ENCODE assay signal across 9 cellular contexts in genomic region chr13:40101708-40102359, GRCh38.
A peak's percentile ranks its signal among the peaks of the same experiment; 100 is the strongest.
DNase-seq lines count a peak whose midpoint lies in the region; ATAC-seq, FAIRE-seq and TF ChIP-seq lines count a peak whose summit lies in the region.
"Had no signal": no experiment of that assay in that cellular context is flagged by ENCODE, and none has a peak within 500 bp of the region (broad histone marks: within the 10 kb centered on the region; RNA-seq: fewer than 3 reads in every experiment).

No MANE protein-coding gene starts in this region.

- no peaks in the 10 kb centered on the region for H3K9me1 ChIP-seq in keratinocyte (ENCODE audit: control insufficient read depth, extremely low read depth, insufficient read depth, low read length)

- ATAC-seq in GM18502 (IDR thresholded peaks at IDR 0.05; ENCODE audit: poor library complexity, unreplicated experiment) (peak; percentile 88), GM21528 (IDR thresholded peaks at IDR 0.05; ENCODE audit: low FRiP score, unreplicated experiment) (peak; percentile 84), HG03565 (IDR thresholded peaks at IDR 0.05; ENCODE audit: unreplicated experiment) (peak; percentile 76)
- ATAC-seq: WTC11 had no signal

- no peak for DNase-seq in keratinocyte (ENCODE audit: low read depth, low spot score)
- no peak for DNase-seq in prostate gland (ENCODE audit: low spot score)
- DNase-seq in NCI-H128 (lab: John Stamatoyannopoulos, UW; ENCODE audit: unreplicated experiment), result no peak
- no peak for DNase-seq in mesenchymal stem cell
- DNase-seq in MM.1S, result no peak

- H3K27me3 ChIP-seq in keratinocyte (ENCODE audit: control insufficient read depth, extremely low read depth, insufficient read depth, low read length) (no peaks in the 10 kb centered on the region), prostate gland (replicated peaks; ENCODE audit: insufficient read depth) (no peaks in the 10 kb centered on the region), mesenchymal stem cell (ENCODE audit: control insufficient read depth in 1 of 2, insufficient read depth in 1 of 2, low read length in 2 of 2) (peaks cover 0 to 21% of the 10 kb centered on the region in 2 experiments), MM.1S (replicated peaks; ENCODE audit: insufficient read depth, low read length) (no peaks in the 10 kb centered on the region)

- H3K79me1 ChIP-seq in mesenchymal stem cell (replicated peaks; ENCODE audit: low read length, poor library complexity, severe bottlenecking), result no peaks in the 10 kb centered on the region

- H2BK5ac ChIP-seq in mesenchymal stem cell (ENCODE audit: low read depth, low read length, poor library complexity, severe bottlenecking), result no peak overlapping the region

- H2AFZ ChIP-seq in keratinocyte (ENCODE audit: control insufficient read depth, low read length) (no peak overlapping the region), mesenchymal stem cell (ENCODE audit: low read depth, low read length) (no peak overlapping the region), MM.1S (ENCODE audit: low read length) (no peak overlapping the region)

- no peak overlapping the region for H3K14ac ChIP-seq in mesenchymal stem cell (ENCODE audit: low read length in 2 of 2)

- no peak overlapping the region for H2AK5ac ChIP-seq in mesenchymal stem cell (ENCODE audit: low read length, severe bottlenecking)

- H3K4ac ChIP-seq in mesenchymal stem cell (ENCODE audit: low read depth in 1 of 2, low read length in 2 of 2), result no peak overlapping the region

- no peak overlapping the region for H2BK120ac ChIP-seq in mesenchymal stem cell (ENCODE audit: low read depth, low read length)

- H2BK12ac ChIP-seq in mesenchymal stem cell (ENCODE audit: low read length in 2 of 2), result no peak overlapping the region

- dilution Hi-C loops in keratinocyte (cut with MboI; ENCODE audit: extremely low pct_ligation_motif_present, low sequenced_read_pairs), result no loop called here

- H3K9ac ChIP-seq in keratinocyte (ENCODE audit: control insufficient read depth, extremely low read depth, insufficient read depth, low read length) (no peak overlapping the region), mesenchymal stem cell (ENCODE audit: low read length) (no peak overlapping the region), MM.1S (ENCODE audit: low read length) (no peak overlapping the region)

- intact Hi-C loops in prostate gland (cut with DNase I), result no loop called here

- H3K23ac ChIP-seq in mesenchymal stem cell (ENCODE audit: low read length in 2 of 2), result no peak overlapping the region

- no peak overlapping the region for H4K8ac ChIP-seq in mesenchymal stem cell (ENCODE audit: low read length)

- no peaks in the 10 kb centered on the region for H3K9me3 ChIP-seq in keratinocyte (ENCODE audit: control insufficient read depth, low read depth, low read length)
- no peaks in the 10 kb centered on the region for H3K9me3 ChIP-seq in prostate gland
- peaks cover 12% of the 10 kb centered on the region for H3K9me3 ChIP-seq in mesenchymal stem cell (ENCODE audit: control insufficient read depth, low read length)
- H3K9me3 ChIP-seq in MM.1S (replicated peaks; ENCODE audit: insufficient read depth, low read length), result no peaks in the 10 kb centered on the region

- no peak overlapping the region for H3K18ac ChIP-seq in mesenchymal stem cell (ENCODE audit: low read depth in 1 of 2, low read length in 2 of 2)

- H3K27ac ChIP-seq in keratinocyte (ENCODE audit: control insufficient read depth, insufficient read depth, low read length) (peak overlapping the region; percentile 35), prostate gland (no peak overlapping the region), mesenchymal stem cell (ENCODE audit: low read length, poor library complexity, severe bottlenecking) (no peak overlapping the region), MM.1S (ENCODE audit: low read length) (no peak overlapping the region)

- H3K9me2 ChIP-seq in MM.1S (replicated peaks; ENCODE audit: insufficient read depth, low read length), result no peaks in the 10 kb centered on the region

- H4K91ac ChIP-seq in mesenchymal stem cell (ENCODE audit: low read length), result no peak overlapping the region

- H3K36me3 ChIP-seq in keratinocyte (ENCODE audit: control insufficient read depth in 2 of 2, extremely low read depth in 1 of 2, insufficient read depth in 2 of 2, low read length in 2 of 2) (no peaks in the 10 kb centered on the region), prostate gland (no peaks in the 10 kb centered on the region), mesenchymal stem cell (ENCODE audit: control insufficient read depth in 1 of 2, insufficient read depth in 2 of 2, low read depth in 1 of 2, low read length in 2 of 2) (no peaks in the 10 kb centered on the region), MM.1S (replicated peaks; ENCODE audit: insufficient read depth, low read length) (no peaks in the 10 kb centered on the region)

- peaks cover 20% of the 10 kb centered on the region for H3K4me1 ChIP-seq in keratinocyte (ENCODE audit: control insufficient read depth, extremely low read depth, insufficient read depth, low read length)
- H3K4me1 ChIP-seq in prostate gland (replicated peaks), result no peaks in the 10 kb centered on the region
- peaks cover 5% of the 10 kb centered on the region for H3K4me1 ChIP-seq in mesenchymal stem cell (ENCODE audit: control insufficient read depth, insufficient read depth, low read depth, low read length)
- H3K4me1 ChIP-seq in MM.1S (ENCODE audit: low read length), result no peaks in the 10 kb centered on the region

- TF ChIP-seq CTCF in keratinocyte (optimal IDR thresholded peaks at IDR 0.05 in 1 of 3, IDR thresholded peaks at IDR 0.05 in 1 of 3, conservative IDR thresholded peaks at IDR 0.05 in 1 of 3; ENCODE audit: extremely low read depth in 1 of 3, insufficient read depth in 2 of 3, low read length in 3 of 3) (no peak), prostate gland (IDR thresholded peaks at IDR 0.05) (no peak), MM.1S (IDR thresholded peaks at IDR 0.05; ENCODE audit: low read length) (no peak)

- TF ChIP-seq POLR2A in prostate gland (IDR thresholded peaks at IDR 0.05), result no peak

- no peaks in the 10 kb centered on the region for H3F3A ChIP-seq in MM.1S (ENCODE audit: insufficient read depth, low read length)

- 83% methylated on average over 3 of the region's 3 CpGs for WGBS in prostate gland
- 94% methylated on average over 3 of the region's 3 CpGs for WGBS in mesenchymal stem cell

- no peak overlapping the region for H3K4me3 ChIP-seq in keratinocyte (ENCODE audit: control insufficient read depth in 2 of 3, extremely low read depth in 1 of 3, insufficient read depth in 2 of 3, low read depth in 1 of 3, low read length in 3 of 3)
- H3K4me3 ChIP-seq in prostate gland, result no peak overlapping the region
- no peak overlapping the region for H3K4me3 ChIP-seq in mesenchymal stem cell (ENCODE audit: insufficient read depth in 1 of 2, low read depth in 1 of 2, low read length in 2 of 2)
- no peak overlapping the region for H3K4me3 ChIP-seq in MM.1S (ENCODE audit: low read length)

- H4K20me1 ChIP-seq in keratinocyte (ENCODE audit: control insufficient read depth, extremely low read depth, insufficient read depth, low read length), result no peaks in the 10 kb centered on the region
- no peaks in the 10 kb centered on the region for H4K20me1 ChIP-seq in MM.1S (ENCODE audit: insufficient read depth, low read length)

- H3K79me2 ChIP-seq in keratinocyte (ENCODE audit: control insufficient read depth, insufficient read depth, low read length) (no peaks in the 10 kb centered on the region), MM.1S (ENCODE audit: low read length) (no peaks in the 10 kb centered on the region)

- peak overlapping the region; percentile 4 for H3K4me2 ChIP-seq in keratinocyte (ENCODE audit: control insufficient read depth, extremely low read depth, insufficient read depth, low read depth, low read length)
- no peak overlapping the region for H3K4me2 ChIP-seq in mesenchymal stem cell (ENCODE audit: low read length, poor library complexity, severe bottlenecking)
- no peak overlapping the region for H3K4me2 ChIP-seq in MM.1S (ENCODE audit: low read depth, low read length)

- no peak overlapping the region for H2BK15ac ChIP-seq in mesenchymal stem cell (ENCODE audit: low read depth, poor library complexity, severe bottlenecking)

- peak; percentile 83 for FAIRE-seq in keratinocyte (lab: Jason Lieb, UNC)
